ENCODE assay signal across 15 cellular contexts in the genomic region with DNA sequence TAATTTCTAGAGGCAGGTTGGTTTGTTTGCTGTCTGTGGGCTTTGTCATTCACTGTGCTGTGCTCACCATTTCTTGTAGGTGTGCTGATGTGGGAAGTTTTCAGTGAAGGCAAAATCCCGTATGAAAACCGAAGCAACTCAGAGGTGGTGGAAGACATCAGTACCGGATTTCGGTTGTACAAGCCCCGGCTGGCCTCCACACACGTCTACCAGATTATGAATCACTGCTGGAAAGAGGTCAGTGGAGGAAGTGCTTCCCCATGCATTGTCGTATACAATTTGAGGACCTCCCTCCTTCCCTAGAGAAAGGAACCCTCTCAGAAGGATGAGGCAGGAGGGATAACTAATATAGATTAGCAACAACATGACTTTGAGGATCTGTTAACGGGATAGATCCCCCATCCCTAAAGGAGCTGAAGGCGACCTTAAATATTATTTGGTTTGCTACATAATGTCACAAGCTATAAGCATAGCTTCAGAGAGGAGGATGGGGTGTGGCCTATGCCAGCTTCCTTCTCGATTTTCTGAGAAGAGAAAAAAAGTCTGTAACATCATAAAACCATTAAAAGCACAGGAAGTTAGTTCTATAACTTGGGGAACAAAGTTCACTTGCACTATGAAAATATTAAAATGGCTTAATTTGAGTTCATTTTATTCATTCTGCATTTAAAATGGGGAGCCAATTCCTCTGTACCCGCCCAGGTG. TPM values are rescaled to one million over a fixed set of nuclear protein-coding genes. Genes with fewer than 3 reads are reported as not detected.
A peak's percentile ranks its signal among the peaks of the same experiment; 100 is the strongest.
DNase-seq lines count a peak whose midpoint lies in the region; ATAC-seq lines count a peak whose summit lies in the region.
"Had no signal": no experiment of that assay in that cellular context is flagged by ENCODE, and none has a peak within 500 bp of the region (broad histone marks: within the 10 kb centered on the region; RNA-seq: fewer than 3 reads in every experiment).

No MANE protein-coding gene starts in this region.

- H3K9me3 Mint-ChIP-seq in activated CD4-positive, alpha-beta T cell treated with anti-CD3 and anti-CD28 coated beads for 36 hours (ENCODE audit: low read depth): no peaks in the 10 kb centered on the region
- H3K9me3 Mint-ChIP-seq in activated naive CD4-positive, alpha-beta T cell treated with anti-CD3 and anti-CD28 coated beads, Interleukin-2, amount 50 U/mL, for 72 hours: no peaks in the 10 kb centered on the region
- no peaks in the 10 kb centered on the region for H3K9me3 Mint-ChIP-seq in natural killer cell treated with Interleukin-12 subunit alpha and Interleukin-12 subunit beta and Interleukin-15 and Interleukin-18, amount 100 ng/mL, for 72 hours

- CTCF ChIA-PET in activated CD4-positive, alpha-beta T cell treated with anti-CD3 and anti-CD28 coated beads for 36 hours (lab: Charles Lee): interaction anchor here (0.6 to 3.4 kb wide), 7 partner anchors 18 to 106 kb away, joined by 3 to 13 read pairs (median 3); a partner anchor contains a TSS

- ATAC-seq in activated CD4-positive, alpha-beta T cell treated with anti-CD3 and anti-CD28 coated beads for 36 hours: peak; percentile 7
- ATAC-seq in activated naive CD4-positive, alpha-beta T cell treated with anti-CD3 and anti-CD28 coated beads, Interleukin-2, amount 50 U/mL, for 72 hours: peak in 1 of 2 donors; percentile 13
- ATAC-seq in natural killer cell treated with Interleukin-12 subunit alpha and Interleukin-12 subunit beta and Interleukin-15 and Interleukin-18, amount 100 ng/mL, for 72 hours: no peak
- ATAC-seq: body of pancreas, left lobe of liver had no signal

- intact Hi-C loops in activated CD4-positive, alpha-beta T cell treated with anti-CD3 and anti-CD28 coated beads for 36 hours (cut with DNase I, micrococcal nuclease): no loop called here

- no peaks in the 10 kb centered on the region for H3K27me3 Mint-ChIP-seq in activated CD4-positive, alpha-beta T cell treated with anti-CD3 and anti-CD28 coated beads for 36 hours
- H3K27me3 Mint-ChIP-seq in natural killer cell treated with Interleukin-12 subunit alpha and Interleukin-12 subunit beta and Interleukin-15 and Interleukin-18, amount 100 ng/mL, for 72 hours: no peaks in the 10 kb centered on the region

- H3K4me3 Mint-ChIP-seq in activated CD4-positive, alpha-beta T cell treated with anti-CD3 and anti-CD28 coated beads for 36 hours: peak overlapping the region; percentile 24
- H3K4me3 Mint-ChIP-seq in natural killer cell treated with Interleukin-12 subunit alpha and Interleukin-12 subunit beta and Interleukin-15 and Interleukin-18, amount 100 ng/mL, for 72 hours: peak overlapping the region; percentile 85

- peaks cover 98% of the 10 kb centered on the region for H3K4me1 Mint-ChIP-seq in activated CD4-positive, alpha-beta T cell treated with anti-CD3 and anti-CD28 coated beads for 36 hours
- peaks cover 75 to 89% of the 10 kb centered on the region in 2 donors for H3K4me1 Mint-ChIP-seq in natural killer cell treated with Interleukin-12 subunit alpha and Interleukin-12 subunit beta and Interleukin-15 and Interleukin-18, amount 100 ng/mL, for 72 hours (ENCODE audit: low read depth in 2 of 2)

- POLR2A ChIA-PET in activated CD4-positive, alpha-beta T cell treated with anti-CD3 and anti-CD28 coated beads for 36 hours (lab: Charles Lee): no interaction called here

- peak overlapping the region; percentile 88 for H3K27ac Mint-ChIP-seq in activated CD4-positive, alpha-beta T cell treated with anti-CD3 and anti-CD28 coated beads for 36 hours
- peak overlapping the region; percentile 83 to 93 for H3K27ac Mint-ChIP-seq in activated naive CD4-positive, alpha-beta T cell treated with anti-CD3 and anti-CD28 coated beads, Interleukin-2, amount 50 U/mL, for 72 hours
- H3K27ac Mint-ChIP-seq in natural killer cell treated with Interleukin-12 subunit alpha and Interleukin-12 subunit beta and Interleukin-15 and Interleukin-18, amount 100 ng/mL, for 72 hours: peak overlapping the region; percentile 87 to 91

- H3K36me3 Mint-ChIP-seq in activated CD4-positive, alpha-beta T cell treated with anti-CD3 and anti-CD28 coated beads for 36 hours (ENCODE audit: low read depth): peaks cover 95% of the 10 kb centered on the region
- peaks cover 64 to 90% of the 10 kb centered on the region in 2 donors for H3K36me3 Mint-ChIP-seq in activated naive CD4-positive, alpha-beta T cell treated with anti-CD3 and anti-CD28 coated beads, Interleukin-2, amount 50 U/mL, for 72 hours
- peaks cover 74% of the 10 kb centered on the region for H3K36me3 Mint-ChIP-seq in natural killer cell treated with Interleukin-12 subunit alpha and Interleukin-12 subunit beta and Interleukin-15 and Interleukin-18, amount 100 ng/mL, for 72 hours

- DNase-seq in activated CD4-positive, alpha-beta T cell treated with anti-CD3 and anti-CD28 coated beads for 36 hours: peak; percentile 48
- DNase-seq in activated CD4-positive, alpha-beta T cell treated with anti-CD3 and anti-CD28 coated beads for 1 hour: no peak
- DNase-seq in NOMO-1 treated with DMSO at 0.1 percent for 48 hours (lab: John Stamatoyannopoulos, UW; ENCODE audit: unreplicated experiment) (peak; percentile 79), OCI-M1 (lab: John Stamatoyannopoulos, UW) (no peak), GF-D8 (lab: John Stamatoyannopoulos, UW) (no peak), middle frontal gyrus (ENCODE audit: extremely low spot score, low spot score) (no peak)
- DNase-seq in activated naive CD4-positive, alpha-beta T cell treated with anti-CD3 and anti-CD28 coated beads, Interleukin-2, amount 50 U/mL, for 72 hours (ENCODE audit: low spot score in 2 of 2): no peak
- no peak for DNase-seq in natural killer cell treated with Interleukin-12 subunit alpha and Interleukin-12 subunit beta and Interleukin-15 and Interleukin-18, amount 100 ng/mL, for 72 hours (ENCODE audit: low spot score)
- DNase-seq: 8988T; body of pancreas; dorsolateral prefrontal cortex; hypothalamus; NCI-H1436; stimulated activated CD4-positive, alpha-beta T cell treated with anti-CD3 and anti-CD28 coated beads, Interleukin-15, amount 100 ng/mL, for 24 hours had no signal

RNA-seq across cellular contexts. Expression of a gene that starts 17.0 kb away (rescaled TPM):
- total RNA-seq in activated CD4-positive, alpha-beta T cell treated with anti-CD3 and anti-CD28 coated beads for 36 hours: 100 to 1,000 TPM; 277 to 526 TPM
- 100 to 1,000 TPM; 335 to 493 TPM for total RNA-seq in activated naive CD4-positive, alpha-beta T cell treated with anti-CD3 and anti-CD28 coated beads, Interleukin-2, amount 50 U/mL, for 72 hours
- total RNA-seq in natural killer cell treated with Interleukin-12 subunit alpha and Interleukin-12 subunit beta and Interleukin-15 and Interleukin-18, amount 100 ng/mL, for 72 hours: 100 to 1,000 TPM; 282 to 424 TPM

Comparison
In these comparisons a context has a peak if more than half of its experiments do, and no peak if none do; other contexts are left out.
1. DNase-seq: peak in activated CD4-positive, alpha-beta T cell treated with anti-CD3 and anti-CD28 coated beads for 36 hours (single experiment) and NOMO-1 treated with DMSO at 0.1 percent for 48 hours (single experiment); none in activated CD4-positive, alpha-beta T cell treated with anti-CD3 and anti-CD28 coated beads for 1 hour (single experiment), activated naive CD4-positive, alpha-beta T cell treated with anti-CD3 and anti-CD28 coated beads, Interleukin-2, amount 50 U/mL, for 72 hours (0 of 2), natural killer cell treated with Interleukin-12 subunit alpha and Interleukin-12 subunit beta and Interleukin-15 and Interleukin-18, amount 100 ng/mL, for 72 hours (single experiment), OCI-M1 (single experiment), GF-D8 (single experiment) and middle frontal gyrus (single experiment).
2. Peak in every context shown above with its lines, with median percentiles within 50 percentile points of each other: H3K27ac Mint-ChIP-seq.